Comparison of ENCODE assay signal across 7 cellular contexts in genomic region chr10:87503892-87504291, GRCh38. TPM values are rescaled to one million over a fixed set of nuclear protein-coding genes. Genes with fewer than 3 reads are reported as not detected.
DNase-seq lines count a peak whose midpoint lies in the region; ATAC-seq and TF ChIP-seq lines count a peak whose summit lies in the region.

No MANE protein-coding gene starts in this region.

- H3K9me3 ChIP-seq in HAP-1 (no peaks in the 10 kb centered on the region), WERI-Rb-1 (ENCODE audit: severe bottlenecking) (no peaks in the 10 kb centered on the region), gastroesophageal sphincter (no peaks in the 10 kb centered on the region)

- in situ Hi-C loops in HAP-1 (cut with MboI; ENCODE audit: low sequenced_read_pairs), result no loop called here

- peak overlapping the region; percentile 88 for H3K4me3 Mint-ChIP-seq in stimulated activated effector memory CD8-positive, alpha-beta T cell treated with anti-CD3 and anti-CD28 coated beads, Interleukin-12 subunit alpha, Interleukin-12 subunit beta, amount 100 ng/mL, for 72 hours

- H3K36me3 Mint-ChIP-seq in stimulated activated effector memory CD8-positive, alpha-beta T cell treated with anti-CD3 and anti-CD28 coated beads, Interleukin-12 subunit alpha, Interleukin-12 subunit beta, amount 100 ng/mL, for 72 hours, result peaks cover 11% of the 10 kb centered on the region

- H3K4me3 ChIP-seq in HAP-1 (peak overlapping the region; percentile 74), WERI-Rb-1 (ENCODE audit: low read depth, low read length) (peak overlapping the region; percentile 87), gastroesophageal sphincter (peak overlapping the region; percentile 63 to 89)

- H3K27me3 ChIP-seq in HAP-1 (ENCODE audit: low read depth) (no peaks in the 10 kb centered on the region), WERI-Rb-1 (ENCODE audit: insufficient read depth, low read depth, severe bottlenecking) (no peaks in the 10 kb centered on the region), gastroesophageal sphincter (no peaks in the 10 kb centered on the region)

- no peak for TF ChIP-seq POLR2A in gastroesophageal sphincter (IDR thresholded peaks at IDR 0.05)

- no peaks in the 10 kb centered on the region for H3K36me3 ChIP-seq in HAP-1 (replicated peaks)
- H3K36me3 ChIP-seq in WERI-Rb-1, result peaks cover 9% of the 10 kb centered on the region
- H3K36me3 ChIP-seq in gastroesophageal sphincter, result peaks cover 0 to 4% of the 10 kb centered on the region in 2 donors

- no peaks in the 10 kb centered on the region for H3K9me3 Mint-ChIP-seq in stimulated activated effector memory CD8-positive, alpha-beta T cell treated with anti-CD3 and anti-CD28 coated beads, Interleukin-12 subunit alpha, Interleukin-12 subunit beta, amount 100 ng/mL, for 72 hours

- TF ChIP-seq CTCF in WERI-Rb-1 (IDR thresholded peaks at IDR 0.05; ENCODE audit: low read depth, low read length) (no peak), gastroesophageal sphincter (IDR thresholded peaks at IDR 0.05) (no peak), GM20000 (IDR thresholded peaks at IDR 0.05; ENCODE audit: extremely low read depth, missing control alignments) (no peak)

- no peak overlapping the region for H3K27ac ChIP-seq in WERI-Rb-1
- peak overlapping the region in 3 of 4 donors; percentile 88 to 90 (median 88) for H3K27ac ChIP-seq in gastroesophageal sphincter

- DNase-seq in HAP-1 (ENCODE audit: low spot score in 2 of 2) (no peak), WERI-Rb-1 (no peak), GM20000 (ENCODE audit: low spot score) (no peak), inferior parietal cortex (ENCODE audit: extremely low spot score) (no peak)
- DNase-seq in stimulated activated effector memory CD8-positive, alpha-beta T cell treated with anti-CD3 and anti-CD28 coated beads, Interleukin-12 subunit alpha, Interleukin-12 subunit beta, amount 100 ng/mL, for 72 hours (ENCODE audit: low spot score in 2 of 2), result no peak

- ATAC-seq in gastroesophageal sphincter, result no peak
- no peak for ATAC-seq in stimulated activated effector memory CD8-positive, alpha-beta T cell treated with anti-CD3 and anti-CD28 coated beads, Interleukin-12 subunit alpha, Interleukin-12 subunit beta, amount 100 ng/mL, for 72 hours
- no peak for ATAC-seq in HG02763 (IDR thresholded peaks at IDR 0.05; ENCODE audit: unreplicated experiment)

- H3K4me1 Mint-ChIP-seq in stimulated activated effector memory CD8-positive, alpha-beta T cell treated with anti-CD3 and anti-CD28 coated beads, Interleukin-12 subunit alpha, Interleukin-12 subunit beta, amount 100 ng/mL, for 72 hours, result peaks cover 15% of the 10 kb centered on the region

- H3K27ac Mint-ChIP-seq in stimulated activated effector memory CD8-positive, alpha-beta T cell treated with anti-CD3 and anti-CD28 coated beads, Interleukin-12 subunit alpha, Interleukin-12 subunit beta, amount 100 ng/mL, for 72 hours, result peak overlapping the region; percentile 70

- WGBS in gastroesophageal sphincter (ENCODE audit: low coverage in 1 of 2), 2 donors, result 52 to 58% methylated on average over 5 to 6 of the region's 6 CpGs

- TF ChIP-seq EP300 in gastroesophageal sphincter (IDR thresholded peaks at IDR 0.05), result no peak

- peaks cover 7% of the 10 kb centered on the region for H3K4me1 ChIP-seq in HAP-1
- peaks cover 3 to 35% (median 7%) of the 10 kb centered on the region in 3 donors for H3K4me1 ChIP-seq in gastroesophageal sphincter

RNA-seq across cellular contexts. Expression of gene MINPP1, which starts 0.8 kb away (rescaled TPM):
- 10 to 100 TPM in 2 of 4 donors, 1 to 10 TPM in 2; 9.7 to 20.1 (median 10.1) TPM for total RNA-seq in gastroesophageal sphincter
